ENCODE assay signal across 8 cellular contexts in genomic region chr11:73538381-73538872, GRCh38. TPM values are rescaled to one million over a fixed set of nuclear protein-coding genes. Genes with fewer than 3 reads are reported as not detected.
DNase-seq lines count a peak whose midpoint lies in the region; ATAC-seq and TF ChIP-seq lines count a peak whose summit lies in the region.

No MANE protein-coding gene starts in this region.

- H3K4me3 ChIP-seq in HL-60 (replicated peaks; ENCODE audit: insufficient read depth, low read length) (no peak overlapping the region), brain microvascular endothelial cell (ENCODE audit: low read depth, low read length) (no peak overlapping the region)

- CTCF ChIA-PET in activated naive CD4-positive, alpha-beta T cell treated with anti-CD3 and anti-CD28 coated beads, Interleukin-2, amount 10 ng/mL, durations not matched to agents 7 days and 5 days (lab: Charles Lee) = interaction anchor here (0.9 to 1.7 kb wide), 3 partner anchors 10 to 122 kb away, joined by 3 to 4 read pairs (median 3); no protein-coding TSS in a partner anchor
- CTCF ChIA-PET in Calu3 (lab: Charles Lee) = interaction anchor here (1.5 kb wide), 1 partner anchor 9 kb away, joined by 4 read pairs; no protein-coding TSS in a partner anchor

- intact Hi-C loops in Calu3 (cut with micrococcal nuclease; ENCODE audit: unreplicated experiment) = no loop called here

- no peak overlapping the region for H3K4me3 Mint-ChIP-seq in activated naive CD4-positive, alpha-beta T cell treated with anti-CD3 and anti-CD28 coated beads, Interleukin-2, amount 10 ng/mL, durations not matched to agents 7 days and 5 days
- H3K4me3 Mint-ChIP-seq in neural crest cell (peak overlapping the region; percentile 1), Calu3 (ENCODE audit: low read depth, unreplicated experiment) (no peak overlapping the region)

- DNase-seq in HL-60 (ENCODE audit: low read depth in 1 of 2, low spot score in 1 of 2) (peak in 1 of 2 experiments; percentile 37), neural crest cell (ENCODE audit: low read depth, low spot score) (no peak), brain microvascular endothelial cell (no peak), Calu3 (no peak)
- DNase-seq in activated naive CD4-positive, alpha-beta T cell treated with anti-CD3 and anti-CD28 coated beads, Interleukin-2, amount 10 ng/mL, durations not matched to agents 7 days and 5 days = peak; percentile 47

- peak overlapping the region; percentile 47 for H3K27ac ChIP-seq in HL-60 (replicated peaks)
- no peak overlapping the region for H3K27ac ChIP-seq in brain microvascular endothelial cell

- ATAC-seq in GM18520 (IDR thresholded peaks at IDR 0.05; ENCODE audit: unreplicated experiment) = peak; percentile 70
- no peak for ATAC-seq in GM21528 (IDR thresholded peaks at IDR 0.05; ENCODE audit: low FRiP score, unreplicated experiment)
- no peak for ATAC-seq in GM19023 (IDR thresholded peaks at IDR 0.05; ENCODE audit: unreplicated experiment)

- peaks cover 2% of the 10 kb centered on the region for H3K36me3 Mint-ChIP-seq in activated naive CD4-positive, alpha-beta T cell treated with anti-CD3 and anti-CD28 coated beads, Interleukin-2, amount 10 ng/mL, durations not matched to agents 7 days and 5 days
- no peaks in the 10 kb centered on the region for H3K36me3 Mint-ChIP-seq in neural crest cell (ENCODE audit: low read depth)
- H3K36me3 Mint-ChIP-seq in Calu3 (ENCODE audit: insufficient read depth, unreplicated experiment) = no peaks in the 10 kb centered on the region

- H3K9me3 Mint-ChIP-seq in activated naive CD4-positive, alpha-beta T cell treated with anti-CD3 and anti-CD28 coated beads, Interleukin-2, amount 10 ng/mL, durations not matched to agents 7 days and 5 days = no peaks in the 10 kb centered on the region
- H3K9me3 Mint-ChIP-seq in neural crest cell (no peaks in the 10 kb centered on the region), Calu3 (ENCODE audit: low read depth, unreplicated experiment) (no peaks in the 10 kb centered on the region)

- in situ Hi-C loops in brain microvascular endothelial cell (cut with HindIII; ENCODE audit: low pct_ligation_motif_present, low sequenced_read_pairs) = no loop called here

- no peaks in the 10 kb centered on the region for H3K27me3 ChIP-seq in HL-60 (ENCODE audit: insufficient read depth, poor library complexity, severe bottlenecking)
- no peaks in the 10 kb centered on the region for H3K27me3 ChIP-seq in brain microvascular endothelial cell (replicated peaks)

- H3K27ac Mint-ChIP-seq in activated naive CD4-positive, alpha-beta T cell treated with anti-CD3 and anti-CD28 coated beads, Interleukin-2, amount 10 ng/mL, durations not matched to agents 7 days and 5 days = peak overlapping the region; percentile 89
- H3K27ac Mint-ChIP-seq in neural crest cell (ENCODE audit: unreplicated experiment) (peak overlapping the region; percentile 92), Calu3 (ENCODE audit: unreplicated experiment) (no peak overlapping the region)

- BruUV-seq in Calu3 (replicated peaks; lab: Mats Ljungman, UMichigan) = no TSS peak

- TF ChIP-seq CTCF in HL-60 (IDR thresholded peaks at IDR 0.05; ENCODE audit: insufficient read depth, low read length) = no peak
- no peak for TF ChIP-seq CTCF in neural crest cell (conservative IDR thresholded peaks at IDR 0.05)
- no peak for TF ChIP-seq CTCF in brain microvascular endothelial cell (IDR thresholded peaks at IDR 0.05; ENCODE audit: low read depth, low read length, missing control alignments)
- no peak for TF ChIP-seq CTCF in Calu3 (IDR thresholded peaks at IDR 0.05; ENCODE audit: unreplicated experiment)

- peaks cover 27% of the 10 kb centered on the region for H3K4me1 Mint-ChIP-seq in activated naive CD4-positive, alpha-beta T cell treated with anti-CD3 and anti-CD28 coated beads, Interleukin-2, amount 10 ng/mL, durations not matched to agents 7 days and 5 days
- H3K4me1 Mint-ChIP-seq in neural crest cell = peaks cover 30% of the 10 kb centered on the region
- no peaks in the 10 kb centered on the region for H3K4me1 Mint-ChIP-seq in Calu3 (ENCODE audit: low read depth, unreplicated experiment)

- H3K36me3 ChIP-seq in brain microvascular endothelial cell (replicated peaks) = no peaks in the 10 kb centered on the region

- H3K27me3 Mint-ChIP-seq in activated naive CD4-positive, alpha-beta T cell treated with anti-CD3 and anti-CD28 coated beads, Interleukin-2, amount 10 ng/mL, durations not matched to agents 7 days and 5 days = no peaks in the 10 kb centered on the region
- H3K27me3 Mint-ChIP-seq in neural crest cell (ENCODE audit: low read depth) = no peaks in the 10 kb centered on the region
- H3K27me3 Mint-ChIP-seq in Calu3 (ENCODE audit: unreplicated experiment) = no peaks in the 10 kb centered on the region

RNA-seq across cellular contexts. Expression of gene FAM168A, which starts 59.5 kb away (rescaled TPM):
- total RNA-seq in neural crest cell = 46.6 and 47.3 TPM in 2 replicates
- 30.4 and 30.8 TPM in 2 replicates for total RNA-seq in Calu3 (2022)
